Comparison of ENCODE assay signal across 35 cellular contexts in genomic region chr17:63689479-63689878, GRCh38.
"Had no signal": no experiment of that assay in that cellular context is flagged by ENCODE, and none has a peak within 500 bp of the region (broad histone marks: within the 10 kb centered on the region; RNA-seq: fewer than 3 reads in every experiment).

No MANE protein-coding gene starts in this region.

- H3K4me3 Mint-ChIP-seq: activated CD4-positive, alpha-beta memory T cell treated with anti-CD3 and anti-CD28 coated beads for 36 hours; activated CD4-positive, alpha-beta T cell treated with anti-CD3 and anti-CD28 coated beads for 36 hours; activated CD4-positive, alpha-beta T cell treated with anti-CD3 and anti-CD28 coated beads, Interleukin-2, amount 10 ng/mL, durations not matched to agents 24 days and 14 days; activated CD8-positive, alpha-beta memory T cell treated with anti-CD3 and anti-CD28 coated beads, Interleukin-2, amount 10 ng/mL, durations not matched to agents 7 days and 5 days; activated CD8-positive, alpha-beta T cell treated with anti-CD3 and anti-CD28 coated beads, Interleukin-2, amount 10 ng/mL, durations not matched to agents 7 days and 5 days; activated naive CD4-positive, alpha-beta T cell treated with anti-CD3 and anti-CD28 coated beads for 36 hours; activated naive CD4-positive, alpha-beta T cell treated with anti-CD3 and anti-CD28 coated beads, Interleukin-2, amount 50 U/mL, for 24 hours; activated naive CD8-positive, alpha-beta T cell treated with anti-CD3 and anti-CD28 coated beads for 36 hours; activated naive CD8-positive, alpha-beta T cell treated with anti-CD3 and anti-CD28 coated beads, Interleukin-2, amount 50 U/mL, for 24 hours; activated T-helper 1 cell treated with anti-CD3 and anti-CD28 coated beads, Interleukin-12 subunit alpha, Interleukin-12 subunit beta, Interleukin-2, Interleukin-4 antibody, amounts not matched to agents 30 ng/mL and 10 ng/mL and 1 ng/mL, durations not matched to agents 14 hours and 24 hours and 36 hours; brain; central memory CD8-positive, alpha-beta T cell; dendritic cell treated with granulocyte-macrophage colony-stimulating factor and Interleukin-4, amounts not matched to agents 40 ng/mL and 50 ng/mL, for 4 days; effector memory CD8-positive, alpha-beta T cell; T-helper 2 cell treated with Interferon-gamma antibody and Interleukin-4, amounts not matched to agents 5 μg/mL and 100 μg/mL, for 36 hours had no signal

- H3K9me3 ChIP-seq: adrenal gland, breast epithelium, esophagus squamous epithelium, gastroesophageal sphincter, heart right ventricle had no signal

- DNase-seq: activated CD4-positive, alpha-beta memory T cell treated with anti-CD3 and anti-CD28 coated beads for 36 hours; activated CD4-positive, alpha-beta T cell treated with anti-CD3 and anti-CD28 coated beads for 36 hours; activated CD4-positive, alpha-beta T cell treated with anti-CD3 and anti-CD28 coated beads, Interleukin-2, amount 10 ng/mL, durations not matched to agents 24 days and 14 days; activated CD4-positive, CD25-positive, alpha-beta regulatory T cell; activated CD4-positive, CD25-positive, alpha-beta regulatory T cell treated with anti-CD3 and anti-CD28 coated beads, Interleukin-2, amount 50 U/mL, for 72 hours; activated CD8-positive, alpha-beta memory T cell treated with anti-CD3 and anti-CD28 coated beads, Interleukin-2, amount 10 ng/mL, durations not matched to agents 7 days and 5 days; activated CD8-positive, alpha-beta memory T cell treated with anti-CD3 and anti-CD28 coated beads, Interleukin-2, amount 50 U/mL, for 4 hours; activated CD8-positive, alpha-beta T cell treated with anti-CD3 and anti-CD28 coated beads, Interleukin-2, amount 10 ng/mL, durations not matched to agents 7 days and 5 days; activated effector memory CD4-positive, alpha-beta T cell treated with anti-CD3 and anti-CD28 coated beads, Interleukin-2, amount 50 U/mL, for 16 hours; activated naive CD4-positive, alpha-beta T cell treated with anti-CD3 and anti-CD28 coated beads for 36 hours; activated naive CD8-positive, alpha-beta T cell treated with anti-CD3 and anti-CD28 coated beads for 36 hours; activated naive CD8-positive, alpha-beta T cell treated with anti-CD3 and anti-CD28 coated beads, Interleukin-2, amount 50 U/mL, for 24 hours; activated T-cell treated with anti-CD3 and anti-CD28 coated beads, Interleukin-2, amount 50 U/mL, for 1 hour; activated T-cell treated with anti-CD3 and anti-CD28 coated beads, Interleukin-2, amount 50 U/mL, for 48 hours; adrenal gland; amygdala; aorta; effector CD4-positive, alpha-beta T cell; effector memory CD8-positive, alpha-beta T cell; esophagus squamous epithelium; foreskin melanocyte; heart right ventricle; T1000 had no signal

- H3K9me3 Mint-ChIP-seq: activated CD4-positive, alpha-beta memory T cell treated with anti-CD3 and anti-CD28 coated beads for 36 hours; activated CD4-positive, alpha-beta T cell treated with anti-CD3 and anti-CD28 coated beads, Interleukin-2, amount 10 ng/mL, durations not matched to agents 24 days and 14 days; activated naive CD4-positive, alpha-beta T cell treated with anti-CD3 and anti-CD28 coated beads for 36 hours; activated naive CD4-positive, alpha-beta T cell treated with anti-CD3 and anti-CD28 coated beads, Interleukin-2, amount 50 U/mL, for 24 hours; activated naive CD8-positive, alpha-beta T cell treated with anti-CD3 and anti-CD28 coated beads for 36 hours; activated naive CD8-positive, alpha-beta T cell treated with anti-CD3 and anti-CD28 coated beads, Interleukin-2, amount 50 U/mL, for 24 hours; activated T-helper 1 cell treated with anti-CD3 and anti-CD28 coated beads, Interleukin-12 subunit alpha, Interleukin-12 subunit beta, Interleukin-2, Interleukin-4 antibody, amounts not matched to agents 30 ng/mL and 10 ng/mL and 1 ng/mL, durations not matched to agents 14 hours and 24 hours and 36 hours; activated T-helper 2 cell treated with anti-CD3 and anti-CD28 coated beads, Interferon-gamma antibody, Interleukin-2, Interleukin-4, amounts not matched to agents 10 μg/mL and 5 μg/mL and 100 μg/mL, durations not matched to agents 14 hours and 24 hours and 36 hours; brain; central memory CD8-positive, alpha-beta T cell; dendritic cell treated with granulocyte-macrophage colony-stimulating factor and Interleukin-4, amounts not matched to agents 40 ng/mL and 50 ng/mL, for 4 days; effector memory CD8-positive, alpha-beta T cell; T-helper 2 cell treated with Interferon-gamma antibody and Interleukin-4, amounts not matched to agents 5 μg/mL and 100 μg/mL, for 36 hours had no signal

- H3K4me3 ChIP-seq: adrenal gland, breast epithelium, cardiac muscle cell, coronary artery, esophagus squamous epithelium, gastroesophageal sphincter, heart right ventricle had no signal

- ATAC-seq: activated CD4-positive, alpha-beta T cell treated with anti-CD3 and anti-CD28 coated beads for 36 hours; activated CD8-positive, alpha-beta memory T cell treated with anti-CD3 and anti-CD28 coated beads, Interleukin-2, amount 10 ng/mL, durations not matched to agents 7 days and 5 days; activated CD8-positive, alpha-beta T cell treated with anti-CD3 and anti-CD28 coated beads, Interleukin-2, amount 10 ng/mL, durations not matched to agents 7 days and 5 days; activated naive CD8-positive, alpha-beta T cell treated with anti-CD3 and anti-CD28 coated beads, Interleukin-2, amount 50 U/mL, for 24 hours; effector memory CD8-positive, alpha-beta T cell; gastroesophageal sphincter; heart right ventricle had no signal

- H3K36me3 Mint-ChIP-seq: activated naive CD4-positive, alpha-beta T cell treated with anti-CD3 and anti-CD28 coated beads, Interleukin-2, amount 50 U/mL, for 24 hours had no signal

- H3K27me3 ChIP-seq: adrenal gland, breast epithelium, cardiac muscle cell, esophagus squamous epithelium, gastroesophageal sphincter, heart right ventricle had no signal

- H3K4me1 ChIP-seq: breast epithelium had no signal

- H3K27ac Mint-ChIP-seq: activated CD4-positive, alpha-beta T cell treated with anti-CD3 and anti-CD28 coated beads, Interleukin-2, amount 10 ng/mL, durations not matched to agents 24 days and 14 days; activated CD8-positive, alpha-beta memory T cell treated with anti-CD3 and anti-CD28 coated beads, Interleukin-2, amount 10 ng/mL, durations not matched to agents 7 days and 5 days; activated CD8-positive, alpha-beta T cell treated with anti-CD3 and anti-CD28 coated beads, Interleukin-2, amount 10 ng/mL, durations not matched to agents 7 days and 5 days; activated naive CD4-positive, alpha-beta T cell treated with anti-CD3 and anti-CD28 coated beads for 36 hours; activated naive CD8-positive, alpha-beta T cell treated with anti-CD3 and anti-CD28 coated beads for 36 hours; activated T-helper 1 cell treated with anti-CD3 and anti-CD28 coated beads, Interleukin-12 subunit alpha, Interleukin-12 subunit beta, Interleukin-2, Interleukin-4 antibody, amounts not matched to agents 30 ng/mL and 10 ng/mL and 1 ng/mL, durations not matched to agents 14 hours and 24 hours and 36 hours; activated T-helper 2 cell treated with anti-CD3 and anti-CD28 coated beads, Interferon-gamma antibody, Interleukin-2, Interleukin-4, amounts not matched to agents 10 μg/mL and 5 μg/mL and 100 μg/mL, durations not matched to agents 14 hours and 24 hours and 36 hours; brain; dendritic cell treated with granulocyte-macrophage colony-stimulating factor and Interleukin-4, amounts not matched to agents 40 ng/mL and 50 ng/mL, for 4 days; T-helper 2 cell treated with Interferon-gamma antibody and Interleukin-4, amounts not matched to agents 5 μg/mL and 100 μg/mL, for 36 hours had no signal

- H3K27me3 Mint-ChIP-seq: activated CD4-positive, alpha-beta memory T cell treated with anti-CD3 and anti-CD28 coated beads for 36 hours; activated CD4-positive, alpha-beta T cell treated with anti-CD3 and anti-CD28 coated beads for 36 hours; activated CD4-positive, alpha-beta T cell treated with anti-CD3 and anti-CD28 coated beads, Interleukin-2, amount 10 ng/mL, durations not matched to agents 24 days and 14 days; activated CD8-positive, alpha-beta memory T cell treated with anti-CD3 and anti-CD28 coated beads, Interleukin-2, amount 10 ng/mL, durations not matched to agents 7 days and 5 days; activated naive CD4-positive, alpha-beta T cell treated with anti-CD3 and anti-CD28 coated beads, Interleukin-2, amount 50 U/mL, for 24 hours; activated naive CD8-positive, alpha-beta T cell treated with anti-CD3 and anti-CD28 coated beads for 36 hours; activated naive CD8-positive, alpha-beta T cell treated with anti-CD3 and anti-CD28 coated beads, Interleukin-2, amount 50 U/mL, for 24 hours; brain; central memory CD8-positive, alpha-beta T cell; dendritic cell treated with granulocyte-macrophage colony-stimulating factor and Interleukin-4, amounts not matched to agents 40 ng/mL and 50 ng/mL, for 4 days; effector memory CD8-positive, alpha-beta T cell had no signal

- H3K27ac ChIP-seq: adrenal gland, breast epithelium, cardiac muscle cell, coronary artery, epithelial cell of prostate, esophagus squamous epithelium, gastroesophageal sphincter, heart right ventricle had no signal
